11 cellular contexts compared by ENCODE assay signal in the genomic region with DNA sequence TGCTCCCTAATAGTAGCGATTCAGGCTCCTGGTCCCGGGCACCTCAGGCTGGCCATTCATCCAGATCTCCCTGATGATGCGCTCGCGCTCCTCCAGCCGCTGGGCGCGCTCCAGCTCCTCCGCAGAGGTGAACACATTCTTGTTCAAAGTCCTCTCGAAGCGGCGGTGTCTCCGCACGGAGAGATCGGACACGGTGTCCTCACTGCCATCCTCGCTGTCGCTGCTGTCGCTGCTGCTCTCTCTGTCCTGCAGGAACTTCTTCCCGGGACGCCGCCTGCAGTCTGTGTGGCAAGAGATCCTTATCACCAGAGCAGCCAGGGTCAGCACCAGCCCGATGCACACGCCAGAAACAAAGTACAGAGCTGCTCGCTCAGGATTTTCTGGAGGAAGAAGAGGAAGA.
"Had no signal": no experiment of that assay in that cellular context is flagged by ENCODE, and none has a peak within 500 bp of the region (broad histone marks: within the 10 kb centered on the region; RNA-seq: fewer than 3 reads in every experiment).

No MANE protein-coding gene starts in this region.

- DNase-seq: activated CD4-positive, alpha-beta memory T cell treated with anti-CD3 and anti-CD28 coated beads for 36 hours; activated CD4-positive, alpha-beta T cell treated with anti-CD3 and anti-CD28 coated beads for 4 hours; amniotic stem cell; effector memory CD4-positive, alpha-beta T cell; immature natural killer cell; stimulated activated CD8-positive, alpha-beta memory T cell treated with anti-CD3 and anti-CD28 coated beads, Interleukin-4, amount 100 ng/mL, for 48 hours; stimulated activated naive CD4-positive, alpha-beta T cell treated with Interleukin-2 at 50 U/mL for 16 hours; T-helper 17 cell; thyroid gland had no signal

- H3K27ac ChIP-seq: thyroid gland had no signal

- H3K4me3 ChIP-seq: lung, thyroid gland had no signal

- ATAC-seq: natural killer cell treated with Interleukin-12 subunit alpha and Interleukin-12 subunit beta and Interleukin-15 and Interleukin-18, amount 100 ng/mL, for 72 hours; T-helper 17 cell had no signal

- H3K9me3 ChIP-seq: thyroid gland had no signal

- H3K27me3 ChIP-seq: thyroid gland had no signal

- H3K4me1 ChIP-seq: thyroid gland had no signal
